In the genomic region with DNA sequence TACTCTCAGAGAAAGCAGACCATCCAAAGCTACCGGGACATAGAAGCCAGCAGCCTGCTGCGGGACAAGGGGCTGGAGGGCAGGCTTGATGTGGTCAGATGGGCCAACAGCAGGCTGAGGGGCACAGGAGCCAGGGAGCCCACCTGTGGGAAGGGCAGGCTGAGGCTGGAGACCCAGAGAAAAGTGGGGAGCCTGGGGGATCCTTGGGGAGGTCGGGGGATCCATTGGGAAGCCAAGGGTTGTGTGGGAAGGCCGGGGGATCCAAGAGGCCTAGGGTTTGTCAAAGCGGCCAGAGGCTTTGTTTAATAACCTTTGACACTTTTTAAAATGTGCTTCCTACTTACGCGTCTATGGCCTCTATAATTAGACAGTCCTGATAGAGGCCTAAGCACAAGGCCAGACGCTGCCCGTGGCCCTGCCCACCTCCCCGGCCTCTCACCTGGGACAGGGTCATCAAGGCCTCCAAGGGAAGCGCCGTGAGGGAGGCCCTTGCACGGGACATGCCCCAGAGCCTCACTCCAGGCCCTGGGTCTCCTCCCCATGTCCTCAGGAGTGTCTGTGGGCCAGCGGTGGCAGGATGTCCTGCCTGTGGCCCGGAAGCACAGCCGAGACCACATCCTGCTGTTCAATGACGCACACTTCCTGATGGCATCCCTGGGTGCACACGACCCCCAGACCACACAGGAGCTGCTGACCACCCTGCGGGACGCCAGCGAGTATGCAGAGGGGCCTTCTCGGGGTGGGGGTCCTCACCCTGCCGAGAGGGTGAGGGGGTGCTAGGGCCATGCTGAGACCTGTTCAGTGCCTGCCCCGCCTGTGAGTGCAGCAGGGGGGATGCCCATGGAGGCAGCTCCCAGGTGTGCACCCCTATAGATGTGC, we compare ENCODE assay signal across 8 cellular contexts. TPM values are rescaled to one million over a fixed set of nuclear protein-coding genes. Genes with fewer than 3 reads are reported as not detected.
DNase-seq lines count a peak whose midpoint lies in the region; ATAC-seq and TF ChIP-seq lines count a peak whose summit lies in the region.
"Had no signal": no experiment of that assay in that cellular context is flagged by ENCODE, and none has a peak within 500 bp of the region (broad histone marks: within the 10 kb centered on the region; RNA-seq: fewer than 3 reads in every experiment).

No MANE protein-coding gene starts in this region.

- DNase-seq in nephron progenitor cell (no peak), RPMI8226 (no peak), cortex of kidney (lab: John Stamatoyannopoulos, UW) (no peak)
- no peak for DNase-seq in stimulated activated CD4-positive, alpha-beta T cell treated with anti-CD3 and anti-CD28 coated beads, Interleukin-2, amount 100 ng/mL, for 48 hours

- H3K27me3 Mint-ChIP-seq in activated T-helper 17 cell treated with anti-CD3 and anti-CD28 coated beads, Interleukin-2, amount 50 U/mL, for 72 hours, result no peaks in the 10 kb centered on the region
- no peaks in the 10 kb centered on the region for H3K27me3 Mint-ChIP-seq in nephron progenitor cell (ENCODE audit: low read depth, poor library complexity)

- H3K36me3 Mint-ChIP-seq in activated T-helper 17 cell treated with anti-CD3 and anti-CD28 coated beads, Interleukin-2, amount 50 U/mL, for 72 hours (ENCODE audit: low read depth), result peaks cover 23% of the 10 kb centered on the region
- peaks cover 38% of the 10 kb centered on the region for H3K36me3 Mint-ChIP-seq in nephron progenitor cell (ENCODE audit: low read depth)

- peak; percentile 74 for ATAC-seq in HG03095 (IDR thresholded peaks at IDR 0.05; ENCODE audit: unreplicated experiment)
- peak; percentile 92 for ATAC-seq in activated T-helper 17 cell treated with anti-CD3 and anti-CD28 coated beads, Interleukin-2, amount 50 U/mL, for 72 hours (replicated peaks)

- H3K4me3 Mint-ChIP-seq in activated T-helper 17 cell treated with anti-CD3 and anti-CD28 coated beads, Interleukin-2, amount 50 U/mL, for 72 hours, result peak overlapping the region; percentile 77
- H3K4me3 Mint-ChIP-seq in nephron progenitor cell, result no peak overlapping the region

- H3K9me3 Mint-ChIP-seq in activated T-helper 17 cell treated with anti-CD3 and anti-CD28 coated beads, Interleukin-2, amount 50 U/mL, for 72 hours, result peaks cover 5% of the 10 kb centered on the region
- H3K9me3 Mint-ChIP-seq in nephron progenitor cell, result no peaks in the 10 kb centered on the region

- no peak for TF ChIP-seq CTCF in nephron progenitor cell (IDR thresholded peaks at IDR 0.05)

- TF ChIP-seq POLR2A in GM19193 (IDR thresholded peaks at IDR 0.05; ENCODE audit: extremely low read depth, insufficient read depth, insufficient read length), result peak; percentile 88

- peak overlapping the region; percentile 90 for H3K27ac Mint-ChIP-seq in activated T-helper 17 cell treated with anti-CD3 and anti-CD28 coated beads, Interleukin-2, amount 50 U/mL, for 72 hours
- H3K27ac Mint-ChIP-seq in nephron progenitor cell, result peak overlapping the region; percentile 60

- H3K4me1 Mint-ChIP-seq in activated T-helper 17 cell treated with anti-CD3 and anti-CD28 coated beads, Interleukin-2, amount 50 U/mL, for 72 hours, result peaks cover 9% of the 10 kb centered on the region
- H3K4me1 Mint-ChIP-seq in nephron progenitor cell, result peaks cover 9% of the 10 kb centered on the region

RNA-seq across cellular contexts. Expression of a gene that starts 8.6 kb away (rescaled TPM):
- total RNA-seq in activated T-helper 17 cell treated with anti-CD3 and anti-CD28 coated beads, Interleukin-2, amount 50 U/mL, for 72 hours, result 10 to 100 TPM; 36.9 to 62.1 TPM

RNA-seq across cellular contexts. Expression of a gene that starts 20.3 kb away (rescaled TPM):
- 10 to 100 TPM; 13.8 to 18.0 TPM for total RNA-seq in activated T-helper 17 cell treated with anti-CD3 and anti-CD28 coated beads, Interleukin-2, amount 50 U/mL, for 72 hours

RNA-seq across cellular contexts. Expression of a gene that starts 25.0 kb away (rescaled TPM):
- total RNA-seq in activated T-helper 17 cell treated with anti-CD3 and anti-CD28 coated beads, Interleukin-2, amount 50 U/mL, for 72 hours, result not detected
- total RNA-seq: SK-MEL-5 had no signal

RNA-seq across cellular contexts. Expression of a gene that starts 38.0 kb away (rescaled TPM):
- total RNA-seq in activated T-helper 17 cell treated with anti-CD3 and anti-CD28 coated beads, Interleukin-2, amount 50 U/mL, for 72 hours, result 1 to 10 TPM; 5.6 to 7.8 TPM

RNA-seq across cellular contexts. Expression of a gene that starts 47.4 kb away (rescaled TPM):
- total RNA-seq in activated T-helper 17 cell treated with anti-CD3 and anti-CD28 coated beads, Interleukin-2, amount 50 U/mL, for 72 hours, result 10 to 100 TPM; 92.0 to 92.2 TPM
